8 cellular contexts compared by ENCODE assay signal in the genomic region with DNA sequence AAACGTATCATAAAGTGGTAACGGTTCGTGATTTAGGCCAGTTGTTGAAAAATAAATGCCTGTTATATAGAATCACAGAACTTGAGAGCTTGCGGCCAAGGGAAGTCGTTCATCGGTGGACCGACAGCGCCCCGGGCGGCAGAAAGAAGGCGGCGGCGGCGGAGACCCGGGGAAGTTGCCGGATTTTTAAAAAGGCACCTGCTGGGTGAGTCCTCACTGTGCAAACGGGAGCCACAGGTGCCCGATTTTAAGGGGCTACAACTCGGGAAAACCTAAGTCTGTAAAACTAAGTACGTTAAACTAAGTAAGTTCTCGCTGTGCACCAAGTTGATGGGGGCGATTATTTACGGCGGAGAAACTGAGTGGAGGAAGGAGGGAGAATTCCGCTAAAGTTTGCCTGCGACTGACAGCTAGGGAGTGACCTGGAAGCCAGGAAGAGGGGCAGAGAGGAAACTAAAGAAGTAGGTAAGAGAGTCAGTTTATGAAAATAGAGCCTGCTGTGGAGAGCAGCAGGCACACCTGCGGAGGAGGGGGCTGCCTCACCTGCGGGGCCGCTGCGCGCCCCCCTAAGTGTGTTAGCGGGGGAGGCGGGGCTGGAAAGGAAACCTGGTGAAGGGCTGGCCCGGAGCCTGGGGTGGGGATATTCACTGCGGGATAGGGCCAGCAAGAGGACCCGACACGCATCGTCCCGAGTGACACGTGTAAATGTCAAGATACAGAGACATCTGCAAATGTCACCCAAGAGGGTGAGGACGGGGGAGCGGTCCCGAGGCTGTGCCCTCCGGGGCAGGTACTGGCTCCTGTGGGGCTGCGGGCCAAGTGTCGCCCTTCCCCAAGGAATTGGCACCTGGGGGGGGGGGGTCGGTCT. TPM values are rescaled to one million over a fixed set of nuclear protein-coding genes. Genes with fewer than 3 reads are reported as not detected.
A peak's percentile ranks its signal among the peaks of the same experiment; 100 is the strongest.
DNase-seq lines count a peak whose midpoint lies in the region; ATAC-seq and TF ChIP-seq lines count a peak whose summit lies in the region.

No MANE protein-coding gene starts in this region.

- H3F3A ChIP-seq in smooth muscle cell (ENCODE audit: low read depth) = peaks cover 29% of the 10 kb centered on the region

- peak; percentile 63 for DNase-seq in activated naive CD4-positive, alpha-beta T cell treated with Interleukin-2 at 50 U/mL for 16 hours
- no peak for DNase-seq in activated naive CD4-positive, alpha-beta T cell (lab: John Stamatoyannopoulos, UW)
- peak; percentile 81 to 83 for DNase-seq in cardiac fibroblast (ENCODE audit: low read depth in 2 of 2)
- peak; percentile 70 for DNase-seq in iris pigment epithelial cell (ENCODE audit: low read depth)
- peak; percentile 35 for DNase-seq in smooth muscle cell (lab: John Stamatoyannopoulos, UW; ENCODE audit: unreplicated experiment)

- H3K4me2 ChIP-seq in smooth muscle cell = peak overlapping the region; percentile 95

- peak; percentile 87 for TF ChIP-seq CTCF in cardiac fibroblast (IDR thresholded peaks at IDR 0.05; ENCODE audit: low read depth, low read length)
- TF ChIP-seq CTCF in smooth muscle cell (IDR thresholded peaks at IDR 0.05; ENCODE audit: borderline replicate concordance, insufficient read depth, poor library complexity, severe bottlenecking) = peak; percentile 89

- H3K36me3 ChIP-seq in smooth muscle cell (ENCODE audit: low read depth) = no peaks in the 10 kb centered on the region

- no peaks in the 10 kb centered on the region for H3K27me3 ChIP-seq in smooth muscle cell (ENCODE audit: low read depth)

- H2AFZ ChIP-seq in smooth muscle cell (ENCODE audit: low read depth) = peak overlapping the region; percentile 21

- H3K9me3 ChIP-seq in smooth muscle cell (replicated peaks; ENCODE audit: low read depth) = no peaks in the 10 kb centered on the region

- H3K79me2 ChIP-seq in smooth muscle cell (ENCODE audit: low read depth) = peaks cover 48% of the 10 kb centered on the region

- 2% methylated on average over 34 of the region's 47 CpGs for WGBS in smooth muscle cell (ENCODE audit: low lambda C conversion rate)

- H3K4me1 ChIP-seq in smooth muscle cell (ENCODE audit: low read depth) = peaks cover 28% of the 10 kb centered on the region

- ATAC-seq in SK-N-SH treated with all-trans-retinoic acid at 6 μM for 48 hours = peak; percentile 93
- ATAC-seq in GM19023 (IDR thresholded peaks at IDR 0.05; ENCODE audit: unreplicated experiment) = no peak
- ATAC-seq in GM19328 (IDR thresholded peaks at IDR 0.05; ENCODE audit: unreplicated experiment) = no peak

- no peaks in the 10 kb centered on the region for H4K20me1 ChIP-seq in smooth muscle cell (ENCODE audit: low read depth)

- H3K4me3 ChIP-seq in cardiac fibroblast (replicated peaks in 1 of 2; ENCODE audit: low read depth in 2 of 2, low read length in 2 of 2) (peak overlapping the region; percentile 53 to 58), smooth muscle cell (peak overlapping the region; percentile 58)

- peak overlapping the region; percentile 80 for H3K9ac ChIP-seq in smooth muscle cell (ENCODE audit: low read depth)

- H3K27ac ChIP-seq in smooth muscle cell (ENCODE audit: low read depth) = peak overlapping the region; percentile 91

TF ChIP-seq in SK-N-SH treated with all-trans-retinoic acid at 6 μM for 48 hours, 23 proteins besides CTCF, POLR2A, EP300 and RAD21:
- no peak for TF ChIP-seq ISL1 (CRISPR knock-in tag; IDR thresholded peaks at IDR 0.05)
- TF ChIP-seq TCF4 (CRISPR knock-in tag; IDR thresholded peaks at IDR 0.05; ENCODE audit: borderline replicate concordance) = no peak
- no peak for TF ChIP-seq GLIS3 (CRISPR knock-in tag; IDR thresholded peaks at IDR 0.05)
- no peak for TF ChIP-seq RARB (CRISPR knock-in tag; IDR thresholded peaks at IDR 0.05)
- no peak for TF ChIP-seq ZC3H10 (CRISPR knock-in tag; IDR thresholded peaks at IDR 0.05)
- no peak for TF ChIP-seq ZNF565 (CRISPR knock-in tag; conservative IDR thresholded peaks at IDR 0.05; ENCODE audit: low read depth)
- no peak for TF ChIP-seq ZFP3 (CRISPR knock-in tag; IDR thresholded peaks at IDR 0.05)
- TF ChIP-seq, protein P1, sequence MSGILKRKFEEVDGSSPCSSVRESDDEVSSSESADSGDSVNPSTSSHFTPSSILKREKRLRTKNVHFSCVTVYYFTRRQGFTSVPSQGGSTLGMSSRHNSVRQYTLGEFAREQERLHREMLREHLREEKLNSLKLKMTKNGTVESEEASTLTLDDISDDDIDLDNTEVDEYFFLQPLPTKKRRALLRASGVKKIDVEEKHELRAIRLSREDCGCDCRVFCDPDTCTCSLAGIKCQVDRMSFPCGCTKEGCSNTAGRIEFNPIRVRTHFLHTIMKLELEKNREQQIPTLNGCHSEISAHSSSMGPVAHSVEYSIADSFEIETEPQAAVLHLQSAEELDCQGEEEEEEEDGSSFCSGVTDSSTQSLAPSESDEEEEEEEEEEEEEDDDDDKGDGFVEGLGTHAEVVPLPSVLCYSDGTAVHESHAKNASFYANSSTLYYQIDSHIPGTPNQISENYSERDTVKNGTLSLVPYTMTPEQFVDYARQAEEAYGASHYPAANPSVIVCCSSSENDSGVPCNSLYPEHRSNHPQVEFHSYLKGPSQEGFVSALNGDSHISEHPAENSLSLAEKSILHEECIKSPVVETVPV (CRISPR knock-in tag; IDR thresholded peaks at IDR 0.05) = no peak
- no peak for TF ChIP-seq ARNTL (CRISPR knock-in tag; IDR thresholded peaks at IDR 0.05; ENCODE audit: borderline replicate concordance, low read depth)
- no peak for TF ChIP-seq ZNF8 (CRISPR knock-in tag; IDR thresholded peaks at IDR 0.05)
- TF ChIP-seq ZFP30 (CRISPR knock-in tag; IDR thresholded peaks at IDR 0.05) = no peak
- no peak for TF ChIP-seq TOX (CRISPR knock-in tag; IDR thresholded peaks at IDR 0.05; ENCODE audit: borderline replicate concordance)
- TF ChIP-seq ESRRG (CRISPR knock-in tag; IDR thresholded peaks at IDR 0.05) = no peak
- TF ChIP-seq ZNF70 (CRISPR knock-in tag; IDR thresholded peaks at IDR 0.05) = no peak
- no peak for TF ChIP-seq OSR1 (CRISPR knock-in tag; IDR thresholded peaks at IDR 0.05)
- TF ChIP-seq BACH2 (CRISPR knock-in tag; IDR thresholded peaks at IDR 0.05; ENCODE audit: borderline replicate concordance) = no peak
- no peak for TF ChIP-seq PPARA (CRISPR knock-in tag; IDR thresholded peaks at IDR 0.05; ENCODE audit: borderline replicate concordance)
- TF ChIP-seq CSDC2 (CRISPR knock-in tag; IDR thresholded peaks at IDR 0.05) = no peak
- TF ChIP-seq, protein P2, sequence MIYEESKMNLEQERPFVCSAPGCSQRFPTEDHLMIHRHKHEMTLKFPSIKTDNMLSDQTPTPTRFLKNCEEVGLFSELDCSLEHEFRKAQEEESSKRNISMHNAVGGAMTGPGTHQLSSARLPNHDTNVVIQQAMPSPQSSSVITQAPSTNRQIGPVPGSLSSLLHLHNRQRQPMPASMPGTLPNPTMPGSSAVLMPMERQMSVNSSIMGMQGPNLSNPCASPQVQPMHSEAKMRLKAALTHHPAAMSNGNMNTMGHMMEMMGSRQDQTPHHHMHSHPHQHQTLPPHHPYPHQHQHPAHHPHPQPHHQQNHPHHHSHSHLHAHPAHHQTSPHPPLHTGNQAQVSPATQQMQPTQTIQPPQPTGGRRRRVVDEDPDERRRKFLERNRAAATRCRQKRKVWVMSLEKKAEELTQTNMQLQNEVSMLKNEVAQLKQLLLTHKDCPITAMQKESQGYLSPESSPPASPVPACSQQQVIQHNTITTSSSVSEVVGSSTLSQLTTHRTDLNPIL (CRISPR knock-in tag; IDR thresholded peaks at IDR 0.05; ENCODE audit: low read depth) = no peak
TF ChIP-seq in SK-N-SH treated with all-trans-retinoic acid at 6 μM for 48 hours: peak in this region for 0.

RNA-seq across cellular contexts. Expression of a gene that starts 1.0 kb away (rescaled TPM):
- 54.3 and 61.6 TPM in 2 replicates for total RNA-seq in smooth muscle cell
- 32.8 and 40.0 TPM in 2 replicates for polyA plus RNA-seq in smooth muscle cell

Comparison
In these comparisons a context has a peak if more than half of its experiments do, and no peak if none do; other contexts are left out.
1. DNase-seq: peak in activated naive CD4-positive, alpha-beta T cell treated with Interleukin-2 at 50 U/mL for 16 hours (single experiment), cardiac fibroblast (2 of 2), iris pigment epithelial cell (single experiment) and smooth muscle cell (single experiment); none in activated naive CD4-positive, alpha-beta T cell (0 of 4).